In the genomic region with DNA sequence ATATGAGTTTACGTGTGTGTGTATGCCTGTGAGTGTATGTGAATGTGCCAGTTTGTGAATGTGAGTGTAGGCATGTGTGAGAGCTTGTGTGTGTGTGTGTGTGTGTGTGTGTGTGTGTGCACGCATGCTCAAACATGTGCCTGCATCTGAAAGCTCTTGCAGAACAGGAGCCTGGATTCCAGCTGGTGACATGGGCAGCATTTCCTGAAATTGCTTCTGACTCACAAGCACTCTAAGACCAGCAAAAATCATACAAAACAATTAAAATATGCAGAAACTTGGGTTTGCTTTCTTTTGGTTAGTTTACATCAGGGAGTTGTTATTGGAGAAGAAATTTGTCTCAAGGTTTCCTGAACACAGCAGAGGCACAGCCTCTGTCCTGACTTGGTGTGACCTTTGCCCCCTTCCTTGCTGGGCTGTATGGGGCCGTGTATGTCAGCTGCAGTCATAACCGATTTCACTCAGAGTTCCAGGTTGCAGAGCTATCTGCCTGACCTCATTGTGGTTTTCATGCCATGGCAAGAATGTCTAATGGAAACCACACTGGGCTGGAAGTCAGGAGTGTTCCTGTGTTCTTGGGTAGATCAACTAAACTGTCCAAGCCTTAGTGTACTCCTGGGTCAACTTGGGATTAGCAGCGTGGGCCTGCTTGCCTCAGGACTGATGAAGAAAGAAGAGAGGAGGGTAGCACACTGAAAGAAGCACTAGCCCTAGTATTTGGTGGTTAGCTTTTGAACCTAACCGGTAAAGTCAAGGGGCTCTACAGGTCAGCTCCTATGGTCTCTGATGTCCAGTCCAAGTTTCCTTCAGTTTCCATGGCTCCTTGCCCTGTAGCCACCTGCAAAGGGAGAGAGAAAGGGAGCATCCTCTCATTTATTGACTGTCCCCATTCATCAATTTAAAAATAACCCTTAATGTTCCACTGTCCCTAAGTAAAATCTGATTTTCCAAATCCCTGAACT, we compare ENCODE assay signal across 9 cellular contexts.
DNase-seq lines count a peak whose midpoint lies in the region; ATAC-seq and TF ChIP-seq lines count a peak whose summit lies in the region.
"Had no signal": no experiment of that assay in that cellular context is flagged by ENCODE, and none has a peak within 500 bp of the region (broad histone marks: within the 10 kb centered on the region; RNA-seq: fewer than 3 reads in every experiment).

No MANE protein-coding gene starts in this region.

- H3K27ac Mint-ChIP-seq in CD8-positive, alpha-beta T cell = no peak overlapping the region

- H3K27me3 Mint-ChIP-seq in CD8-positive, alpha-beta T cell (ENCODE audit: low read depth) = peaks cover 3% of the 10 kb centered on the region

- no peaks in the 10 kb centered on the region for H3K36me3 Mint-ChIP-seq in CD8-positive, alpha-beta T cell

- peaks cover 8% of the 10 kb centered on the region for H3K4me1 ChIP-seq in mesodermal cell (ENCODE audit: control insufficient read depth, insufficient read depth, low read length, poor library complexity, severe bottlenecking)
- H3K4me1 ChIP-seq in vagina = peaks cover 12% of the 10 kb centered on the region
- H3K4me1 ChIP-seq in CD8-positive, alpha-beta T cell (ENCODE audit: insufficient read depth, low read length) = no peaks in the 10 kb centered on the region

- TF ChIP-seq POLR2A in vagina (IDR thresholded peaks at IDR 0.05) = no peak

- H3K4me3 ChIP-seq in AG10803 (ENCODE audit: low read length) (no peak overlapping the region), mesodermal cell (ENCODE audit: extremely low read depth, insufficient read depth, low read length, poor library complexity, severe bottlenecking) (no peak overlapping the region), vagina (no peak overlapping the region)
- H3K4me3 ChIP-seq in CD8-positive, alpha-beta T cell (ENCODE audit: low read depth, low read length) = no peak overlapping the region

- WGBS in mesodermal cell (ENCODE audit: insufficient coverage in 2 of 2), 2 experiments = 66 to 75% methylated on average over 5 of the region's 6 CpGs

- CTCF ChIA-PET in CD8-positive, alpha-beta T cell (lab: Charles Lee) = no interaction called here

- no peaks in the 10 kb centered on the region for H3K4me1 Mint-ChIP-seq in CD8-positive, alpha-beta T cell (ENCODE audit: low read depth)

- H3K36me3 ChIP-seq in mesodermal cell (ENCODE audit: control insufficient read depth, insufficient read depth, low read length) = no peaks in the 10 kb centered on the region
- no peaks in the 10 kb centered on the region for H3K36me3 ChIP-seq in vagina
- no peaks in the 10 kb centered on the region for H3K36me3 ChIP-seq in CD8-positive, alpha-beta T cell (ENCODE audit: insufficient read depth, low read length)

- POLR2A ChIA-PET in CD8-positive, alpha-beta T cell (lab: Charles Lee) = no interaction called here

- H3K9me3 ChIP-seq in mesodermal cell (ENCODE audit: control insufficient read depth, low read length) = peaks cover 10% of the 10 kb centered on the region
- no peaks in the 10 kb centered on the region for H3K9me3 ChIP-seq in vagina
- no peaks in the 10 kb centered on the region for H3K9me3 ChIP-seq in CD8-positive, alpha-beta T cell (ENCODE audit: low read length)

- ATAC-seq in CD8-positive, alpha-beta T cell = no peak

- H3K9me3 Mint-ChIP-seq in CD8-positive, alpha-beta T cell = no peaks in the 10 kb centered on the region

- TF ChIP-seq CTCF in AG10803 (conservative IDR thresholded peaks at IDR 0.05; ENCODE audit: low read length) = no peak
- TF ChIP-seq CTCF in vagina (IDR thresholded peaks at IDR 0.05) = no peak
- no peak for TF ChIP-seq CTCF in GM13976 (IDR thresholded peaks at IDR 0.05; ENCODE audit: borderline replicate concordance, control extremely low read depth, extremely low read depth, insufficient read depth, missing control alignments)
- TF ChIP-seq CTCF in CD8-positive, alpha-beta T cell (IDR thresholded peaks at IDR 0.05) = no peak

- DNase-seq in AG10803 (ENCODE audit: low read depth) = peak; percentile 97
- peak; percentile 75 for DNase-seq in MV-4-11 (lab: John Stamatoyannopoulos, UW)
- peak; percentile 48 for DNase-seq in dermis blood vessel endothelial cell
- DNase-seq in vagina (ENCODE audit: extremely low spot score in 2 of 2) = no peak
- no peak for DNase-seq in NCI-H2107 (lab: John Stamatoyannopoulos, UW)
- no peak for DNase-seq in GM13976 (ENCODE audit: low spot score)
- DNase-seq in CD8-positive, alpha-beta T cell = no peak
- DNase-seq: activated T-cell treated with anti-CD3 and anti-CD28 coated beads, Interleukin-2, amount 50 U/mL, for 48 hours had no signal

- in situ Hi-C loops in GM13976 (cut with MboI; ENCODE audit: low sequenced_read_pairs, unreplicated experiment) = no loop called here

- no peaks in the 10 kb centered on the region for H3K27me3 ChIP-seq in vagina
- H3K27me3 ChIP-seq in CD8-positive, alpha-beta T cell (ENCODE audit: insufficient read depth, low read length) = no peaks in the 10 kb centered on the region

- H3K27ac ChIP-seq in mesodermal cell (ENCODE audit: low read depth, low read length, severe bottlenecking) (peak overlapping the region; percentile 5), vagina (no peak overlapping the region)
- no peak overlapping the region for H3K27ac ChIP-seq in CD8-positive, alpha-beta T cell (ENCODE audit: low read depth, low read length)

- intact Hi-C loops in vagina (cut with DNase I) = no loop called here
- intact Hi-C loops in CD8-positive, alpha-beta T cell (cut with DNase I, micrococcal nuclease) = no loop called here

- H3K4me3 Mint-ChIP-seq in CD8-positive, alpha-beta T cell = no peak overlapping the region

Comparison
In these comparisons a context has a peak if more than half of its experiments do, and no peak if none do; other contexts are left out.
1. DNase-seq: peak in AG10803 (single experiment), MV-4-11 (single experiment) and dermis blood vessel endothelial cell (single experiment); none in vagina (0 of 2), NCI-H2107 (single experiment), GM13976 (single experiment) and CD8-positive, alpha-beta T cell (0 of 7).